ENCODE assay signal across 1 cellular context in the genomic region with DNA sequence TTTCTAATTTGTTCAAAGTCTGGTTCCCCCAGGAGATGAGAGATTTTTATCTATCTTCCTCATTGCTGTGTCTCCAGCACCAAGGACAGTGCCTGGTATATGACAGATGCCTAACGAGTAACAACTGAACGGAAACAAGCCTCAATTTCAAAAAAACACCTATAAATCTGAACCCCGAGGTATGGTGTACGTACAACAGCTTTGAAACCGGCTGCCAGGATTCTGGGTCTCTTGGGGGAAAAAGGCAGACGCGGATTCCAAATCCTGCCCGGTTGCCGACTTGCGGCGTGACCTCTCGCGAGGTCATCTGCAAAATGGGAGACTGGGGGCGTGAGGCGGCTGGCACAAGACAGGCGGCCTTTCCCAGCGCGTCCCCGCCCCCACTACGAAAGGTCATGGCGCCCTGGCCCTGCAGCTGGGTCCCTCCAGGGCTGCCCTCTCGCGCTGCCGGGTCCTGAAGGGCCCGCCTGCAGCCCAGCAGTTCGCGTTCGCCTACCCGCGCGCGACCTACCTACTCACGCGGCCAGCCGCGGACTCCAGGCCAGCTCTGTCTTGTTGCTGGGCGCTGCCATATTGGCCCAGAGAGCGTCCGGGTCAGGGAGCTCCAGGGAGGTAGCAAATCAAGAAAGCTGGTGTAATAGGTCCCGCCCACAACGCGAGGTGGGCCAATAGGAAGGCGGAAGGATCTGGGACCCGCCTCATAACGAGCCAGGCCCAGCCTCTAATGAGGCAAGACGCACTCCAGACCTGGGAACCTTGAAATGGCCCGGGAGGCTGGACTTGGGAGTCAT.
TF ChIP-seq lines count a peak whose summit lies in the region.

A gene with protein sequence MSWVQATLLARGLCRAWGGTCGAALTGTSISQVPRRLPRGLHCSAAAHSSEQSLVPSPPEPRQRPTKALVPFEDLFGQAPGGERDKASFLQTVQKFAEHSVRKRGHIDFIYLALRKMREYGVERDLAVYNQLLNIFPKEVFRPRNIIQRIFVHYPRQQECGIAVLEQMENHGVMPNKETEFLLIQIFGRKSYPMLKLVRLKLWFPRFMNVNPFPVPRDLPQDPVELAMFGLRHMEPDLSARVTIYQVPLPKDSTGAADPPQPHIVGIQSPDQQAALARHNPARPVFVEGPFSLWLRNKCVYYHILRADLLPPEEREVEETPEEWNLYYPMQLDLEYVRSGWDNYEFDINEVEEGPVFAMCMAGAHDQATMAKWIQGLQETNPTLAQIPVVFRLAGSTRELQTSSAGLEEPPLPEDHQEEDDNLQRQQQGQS (minus strand): TSS at position 584 of the 791 bp plus-strand sequence. CDS start 9,964 bp downstream, outside the sequence.

TF ChIP-seq in HepG2, 621 proteins besides CTCF, POLR2A, EP300 and RAD21 (continued from another document and continues in another):
- TF ChIP-seq, protein P1, sequence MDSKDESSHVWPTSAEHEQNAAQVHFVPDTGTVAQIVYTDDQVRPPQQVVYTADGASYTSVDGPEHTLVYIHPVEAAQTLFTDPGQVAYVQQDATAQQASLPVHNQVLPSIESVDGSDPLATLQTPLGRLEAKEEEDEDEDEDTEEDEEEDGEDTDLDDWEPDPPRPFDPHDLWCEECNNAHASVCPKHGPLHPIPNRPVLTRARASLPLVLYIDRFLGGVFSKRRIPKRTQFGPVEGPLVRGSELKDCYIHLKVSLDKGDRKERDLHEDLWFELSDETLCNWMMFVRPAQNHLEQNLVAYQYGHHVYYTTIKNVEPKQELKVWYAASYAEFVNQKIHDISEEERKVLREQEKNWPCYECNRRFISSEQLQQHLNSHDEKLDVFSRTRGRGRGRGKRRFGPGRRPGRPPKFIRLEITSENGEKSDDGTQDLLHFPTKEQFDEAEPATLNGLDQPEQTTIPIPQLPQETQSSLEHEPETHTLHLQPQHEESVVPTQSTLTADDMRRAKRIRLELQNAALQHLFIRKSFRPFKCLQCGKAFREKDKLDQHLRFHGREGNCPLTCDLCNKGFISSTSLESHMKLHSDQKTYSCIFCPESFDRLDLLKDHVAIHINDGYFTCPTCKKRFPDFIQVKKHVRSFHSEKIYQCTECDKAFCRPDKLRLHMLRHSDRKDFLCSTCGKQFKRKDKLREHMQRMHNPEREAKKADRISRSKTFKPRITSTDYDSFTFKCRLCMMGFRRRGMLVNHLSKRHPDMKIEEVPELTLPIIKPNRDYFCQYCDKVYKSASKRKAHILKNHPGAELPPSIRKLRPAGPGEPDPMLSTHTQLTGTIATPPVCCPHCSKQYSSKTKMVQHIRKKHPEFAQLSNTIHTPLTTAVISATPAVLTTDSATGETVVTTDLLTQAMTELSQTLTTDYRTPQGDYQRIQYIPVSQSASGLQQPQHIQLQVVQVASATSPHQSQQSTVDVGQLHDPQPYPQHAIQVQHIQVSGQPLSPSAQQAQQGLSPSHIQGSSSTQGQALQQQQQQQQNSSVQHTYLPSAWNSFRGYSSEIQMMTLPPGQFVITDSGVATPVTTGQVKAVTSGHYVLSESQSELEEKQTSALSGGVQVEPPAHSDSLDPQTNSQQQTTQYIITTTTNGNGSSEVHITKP (CRISPR knock-in tag; IDR thresholded peaks at IDR 0.05; ENCODE audit: low read depth) = 0 out of 2 replicates have a peak, but pooled peaks have one; percentile 39
- TF ChIP-seq, protein P2, sequence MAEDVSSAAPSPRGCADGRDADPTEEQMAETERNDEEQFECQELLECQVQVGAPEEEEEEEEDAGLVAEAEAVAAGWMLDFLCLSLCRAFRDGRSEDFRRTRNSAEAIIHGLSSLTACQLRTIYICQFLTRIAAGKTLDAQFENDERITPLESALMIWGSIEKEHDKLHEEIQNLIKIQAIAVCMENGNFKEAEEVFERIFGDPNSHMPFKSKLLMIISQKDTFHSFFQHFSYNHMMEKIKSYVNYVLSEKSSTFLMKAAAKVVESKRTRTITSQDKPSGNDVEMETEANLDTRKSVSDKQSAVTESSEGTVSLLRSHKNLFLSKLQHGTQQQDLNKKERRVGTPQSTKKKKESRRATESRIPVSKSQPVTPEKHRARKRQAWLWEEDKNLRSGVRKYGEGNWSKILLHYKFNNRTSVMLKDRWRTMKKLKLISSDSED (CRISPR knock-in tag; IDR thresholded peaks at IDR 0.05) = no peak
- TF ChIP-seq POLR2AphosphoS2 (IDR thresholded peaks at IDR 0.05; ENCODE audit: low read depth, low read length) (no peak), ZSCAN20 (CRISPR knock-in tag; IDR thresholded peaks at IDR 0.05; ENCODE audit: borderline replicate concordance) (no peak), NAIF1 (CRISPR knock-in tag; IDR thresholded peaks at IDR 0.05; ENCODE audit: borderline replicate concordance) (0 out of 2 replicates have a peak, but pooled peaks have one; percentile 60), HDAC6 (IDR thresholded peaks at IDR 0.05; ENCODE audit: low read depth, low read length) (no peak), SP4 (CRISPR knock-in tag; IDR thresholded peaks at IDR 0.05) (peak; percentile 81), NFRKB (IDR thresholded peaks at IDR 0.05) (peak; percentile 61), NR2C2 (CRISPR knock-in tag; IDR thresholded peaks at IDR 0.05; ENCODE audit: borderline replicate concordance) (peak; percentile 99), ATAD3A (CRISPR knock-in tag; IDR thresholded peaks at IDR 0.05) (no peak), ZSCAN21 (CRISPR knock-in tag; IDR thresholded peaks at IDR 0.05; ENCODE audit: borderline replicate concordance) (no peak), DNMT3B (CRISPR knock-in tag; conservative IDR thresholded peaks at IDR 0.05) (peak; percentile 89), ZNF747 (CRISPR knock-in tag; IDR thresholded peaks at IDR 0.05; ENCODE audit: borderline replicate concordance) (peak; percentile 77), SP5 (CRISPR knock-in tag; IDR thresholded peaks at IDR 0.05; ENCODE audit: borderline replicate concordance, low read depth) (0 out of 2 replicates have a peak, but pooled peaks have one; percentile 43), MTF2 (CRISPR knock-in tag; IDR thresholded peaks at IDR 0.05; ENCODE audit: borderline replicate concordance) (no peak), ZSCAN22 (CRISPR knock-in tag; IDR thresholded peaks at IDR 0.05) (no peak), ATF7-NPFF (CRISPR knock-in tag; IDR thresholded peaks at IDR 0.05; ENCODE audit: low read depth) (no peak; the same call in 1 of the 2 replicates), ZNF629 (CRISPR knock-in tag; conservative IDR thresholded peaks at IDR 0.05) (peak; percentile 84), SAP130 (CRISPR knock-in tag; IDR thresholded peaks at IDR 0.05; ENCODE audit: low read depth) (peak; percentile 94), SIX1 (CRISPR knock-in tag; IDR thresholded peaks at IDR 0.05; ENCODE audit: borderline replicate concordance) (no peak), SMC3 (IDR thresholded peaks at IDR 0.05; ENCODE audit: low read length) (no peak), MAF1 (CRISPR knock-in tag; IDR thresholded peaks at IDR 0.05; ENCODE audit: borderline replicate concordance) (no peak), ZNF343 (CRISPR knock-in tag; IDR thresholded peaks at IDR 0.05) (0 out of 2 replicates have a peak, but pooled peaks have one; percentile 23), TGIF2 (CRISPR knock-in tag; IDR thresholded peaks at IDR 0.05) (peak; percentile 97), CBX5 (CRISPR knock-in tag; IDR thresholded peaks at IDR 0.05; ENCODE audit: borderline replicate concordance) (peak; percentile 44; the same call in 1 of the 2 replicates)
- TF ChIP-seq, protein P3, sequence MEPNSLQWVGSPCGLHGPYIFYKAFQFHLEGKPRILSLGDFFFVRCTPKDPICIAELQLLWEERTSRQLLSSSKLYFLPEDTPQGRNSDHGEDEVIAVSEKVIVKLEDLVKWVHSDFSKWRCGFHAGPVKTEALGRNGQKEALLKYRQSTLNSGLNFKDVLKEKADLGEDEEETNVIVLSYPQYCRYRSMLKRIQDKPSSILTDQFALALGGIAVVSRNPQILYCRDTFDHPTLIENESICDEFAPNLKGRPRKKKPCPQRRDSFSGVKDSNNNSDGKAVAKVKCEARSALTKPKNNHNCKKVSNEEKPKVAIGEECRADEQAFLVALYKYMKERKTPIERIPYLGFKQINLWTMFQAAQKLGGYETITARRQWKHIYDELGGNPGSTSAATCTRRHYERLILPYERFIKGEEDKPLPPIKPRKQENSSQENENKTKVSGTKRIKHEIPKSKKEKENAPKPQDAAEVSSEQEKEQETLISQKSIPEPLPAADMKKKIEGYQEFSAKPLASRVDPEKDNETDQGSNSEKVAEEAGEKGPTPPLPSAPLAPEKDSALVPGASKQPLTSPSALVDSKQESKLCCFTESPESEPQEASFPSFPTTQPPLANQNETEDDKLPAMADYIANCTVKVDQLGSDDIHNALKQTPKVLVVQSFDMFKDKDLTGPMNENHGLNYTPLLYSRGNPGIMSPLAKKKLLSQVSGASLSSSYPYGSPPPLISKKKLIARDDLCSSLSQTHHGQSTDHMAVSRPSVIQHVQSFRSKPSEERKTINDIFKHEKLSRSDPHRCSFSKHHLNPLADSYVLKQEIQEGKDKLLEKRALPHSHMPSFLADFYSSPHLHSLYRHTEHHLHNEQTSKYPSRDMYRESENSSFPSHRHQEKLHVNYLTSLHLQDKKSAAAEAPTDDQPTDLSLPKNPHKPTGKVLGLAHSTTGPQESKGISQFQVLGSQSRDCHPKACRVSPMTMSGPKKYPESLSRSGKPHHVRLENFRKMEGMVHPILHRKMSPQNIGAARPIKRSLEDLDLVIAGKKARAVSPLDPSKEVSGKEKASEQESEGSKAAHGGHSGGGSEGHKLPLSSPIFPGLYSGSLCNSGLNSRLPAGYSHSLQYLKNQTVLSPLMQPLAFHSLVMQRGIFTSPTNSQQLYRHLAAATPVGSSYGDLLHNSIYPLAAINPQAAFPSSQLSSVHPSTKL (CRISPR knock-in tag; IDR thresholded peaks at IDR 0.05) = peak; percentile 60
- TF ChIP-seq, protein P4, sequence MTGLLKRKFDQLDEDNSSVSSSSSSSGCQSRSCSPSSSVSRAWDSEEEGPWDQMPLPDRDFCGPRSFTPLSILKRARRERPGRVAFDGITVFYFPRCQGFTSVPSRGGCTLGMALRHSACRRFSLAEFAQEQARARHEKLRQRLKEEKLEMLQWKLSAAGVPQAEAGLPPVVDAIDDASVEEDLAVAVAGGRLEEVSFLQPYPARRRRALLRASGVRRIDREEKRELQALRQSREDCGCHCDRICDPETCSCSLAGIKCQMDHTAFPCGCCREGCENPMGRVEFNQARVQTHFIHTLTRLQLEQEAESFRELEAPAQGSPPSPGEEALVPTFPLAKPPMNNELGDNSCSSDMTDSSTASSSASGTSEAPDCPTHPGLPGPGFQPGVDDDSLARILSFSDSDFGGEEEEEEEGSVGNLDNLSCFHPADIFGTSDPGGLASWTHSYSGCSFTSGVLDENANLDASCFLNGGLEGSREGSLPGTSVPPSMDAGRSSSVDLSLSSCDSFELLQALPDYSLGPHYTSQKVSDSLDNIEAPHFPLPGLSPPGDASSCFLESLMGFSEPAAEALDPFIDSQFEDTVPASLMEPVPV (CRISPR knock-in tag; IDR thresholded peaks at IDR 0.05) = peak; percentile 59; the same call in 1 of the 2 replicates
- TF ChIP-seq, protein P5, sequence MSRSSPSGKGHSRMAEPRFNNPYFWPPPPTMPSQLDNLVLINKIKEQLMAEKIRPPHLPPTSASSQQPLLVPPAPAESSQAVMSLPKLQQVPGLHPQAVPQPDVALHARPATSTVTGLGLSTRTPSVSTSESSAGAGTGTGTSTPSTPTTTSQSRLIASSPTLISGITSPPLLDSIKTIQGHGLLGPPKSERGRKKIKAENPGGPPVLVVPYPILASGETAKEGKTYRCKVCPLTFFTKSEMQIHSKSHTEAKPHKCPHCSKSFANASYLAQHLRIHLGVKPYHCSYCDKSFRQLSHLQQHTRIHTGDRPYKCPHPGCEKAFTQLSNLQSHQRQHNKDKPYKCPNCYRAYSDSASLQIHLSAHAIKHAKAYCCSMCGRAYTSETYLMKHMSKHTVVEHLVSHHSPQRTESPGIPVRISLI (CRISPR knock-in tag; IDR thresholded peaks at IDR 0.05; ENCODE audit: borderline replicate concordance) = peak; percentile 11; the same call in 1 of the 2 replicates
- TF ChIP-seq, protein P6, sequence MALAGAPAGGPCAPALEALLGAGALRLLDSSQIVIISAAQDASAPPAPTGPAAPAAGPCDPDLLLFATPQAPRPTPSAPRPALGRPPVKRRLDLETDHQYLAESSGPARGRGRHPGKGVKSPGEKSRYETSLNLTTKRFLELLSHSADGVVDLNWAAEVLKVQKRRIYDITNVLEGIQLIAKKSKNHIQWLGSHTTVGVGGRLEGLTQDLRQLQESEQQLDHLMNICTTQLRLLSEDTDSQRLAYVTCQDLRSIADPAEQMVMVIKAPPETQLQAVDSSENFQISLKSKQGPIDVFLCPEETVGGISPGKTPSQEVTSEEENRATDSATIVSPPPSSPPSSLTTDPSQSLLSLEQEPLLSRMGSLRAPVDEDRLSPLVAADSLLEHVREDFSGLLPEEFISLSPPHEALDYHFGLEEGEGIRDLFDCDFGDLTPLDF (CRISPR knock-in tag; IDR thresholded peaks at IDR 0.05) = peak; percentile 51; the same call in 1 of the 2 replicates
- TF ChIP-seq, protein P7, sequence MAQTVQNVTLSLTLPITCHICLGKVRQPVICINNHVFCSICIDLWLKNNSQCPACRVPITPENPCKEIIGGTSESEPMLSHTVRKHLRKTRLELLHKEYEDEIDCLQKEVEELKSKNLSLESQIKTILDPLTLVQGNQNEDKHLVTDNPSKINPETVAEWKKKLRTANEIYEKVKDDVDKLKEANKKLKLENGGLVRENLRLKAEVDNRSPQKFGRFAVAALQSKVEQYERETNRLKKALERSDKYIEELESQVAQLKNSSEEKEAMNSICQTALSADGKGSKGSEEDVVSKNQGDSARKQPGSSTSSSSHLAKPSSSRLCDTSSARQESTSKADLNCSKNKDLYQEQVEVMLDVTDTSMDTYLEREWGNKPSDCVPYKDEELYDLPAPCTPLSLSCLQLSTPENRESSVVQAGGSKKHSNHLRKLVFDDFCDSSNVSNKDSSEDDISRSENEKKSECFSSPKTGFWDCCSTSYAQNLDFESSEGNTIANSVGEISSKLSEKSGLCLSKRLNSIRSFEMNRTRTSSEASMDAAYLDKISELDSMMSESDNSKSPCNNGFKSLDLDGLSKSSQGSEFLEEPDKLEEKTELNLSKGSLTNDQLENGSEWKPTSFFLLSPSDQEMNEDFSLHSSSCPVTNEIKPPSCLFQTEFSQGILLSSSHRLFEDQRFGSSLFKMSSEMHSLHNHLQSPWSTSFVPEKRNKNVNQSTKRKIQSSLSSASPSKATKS (CRISPR knock-in tag; IDR thresholded peaks at IDR 0.05) = no peak
